ENCODE assay signal across 8 cellular contexts in genomic region chr22:45096256-45096907, GRCh38.
DNase-seq lines count a peak whose midpoint lies in the region; FAIRE-seq and TF ChIP-seq lines count a peak whose summit lies in the region.

No MANE protein-coding gene starts in this region.

- no peaks in the 10 kb centered on the region for H3K79me2 ChIP-seq in hepatocyte

- H3K36me3 ChIP-seq in hepatocyte (replicated peaks; ENCODE audit: insufficient read depth, low read depth) (no peaks in the 10 kb centered on the region), small intestine (ENCODE audit: control insufficient read depth in 2 of 2, insufficient read depth in 2 of 2, low read length in 2 of 2) (no peaks in the 10 kb centered on the region)

- peaks cover 3% of the 10 kb centered on the region for H3K4me1 ChIP-seq in hepatocyte (ENCODE audit: insufficient read depth)
- H3K4me1 ChIP-seq in small intestine (ENCODE audit: control insufficient read depth in 2 of 2, insufficient read depth in 1 of 2, low read depth in 1 of 2, low read length in 1 of 2) = no peaks in the 10 kb centered on the region

- H3K27me3 ChIP-seq in hepatocyte (no peaks in the 10 kb centered on the region), small intestine (ENCODE audit: control insufficient read depth in 2 of 2, insufficient read depth in 2 of 2, low read length in 2 of 2) (peaks cover 0 to 10% of the 10 kb centered on the region in 2 donors)

- H3K27ac ChIP-seq in hepatocyte (no peak overlapping the region), small intestine (ENCODE audit: low read depth in 1 of 2, low read length in 1 of 2) (no peak overlapping the region)

- no peak overlapping the region for H3K4me3 ChIP-seq in LNCaP clone FGC (ENCODE audit: low read depth, low read length)
- no peak overlapping the region for H3K4me3 ChIP-seq in hepatocyte
- no peak overlapping the region for H3K4me3 ChIP-seq in small intestine (ENCODE audit: low read depth in 1 of 2, low read length in 2 of 2)

- WGBS in hepatocyte (ENCODE audit: low lambda C conversion rate, missing lambda C conversion rate) = 26% methylated on average over 7 of the region's 7 CpGs
- 22 to 26% (median 24%) methylated on average over 7 of the region's 7 CpGs for WGBS in small intestine, 3 donors

- no peaks in the 10 kb centered on the region for H3K9me2 ChIP-seq in hepatocyte (replicated peaks; ENCODE audit: insufficient read depth)

- no peak for FAIRE-seq in small intestine (lab: Jason Lieb, UNC)

- peak; percentile 80 for TF ChIP-seq CTCF in LNCaP clone FGC (IDR thresholded peaks at IDR 0.05; ENCODE audit: control insufficient read depth, extremely low read depth, insufficient read depth)
- peak; percentile 84 for TF ChIP-seq CTCF in hepatocyte (IDR thresholded peaks at IDR 0.05; ENCODE audit: poor library complexity)

- no peaks in the 10 kb centered on the region for H4K20me1 ChIP-seq in hepatocyte (ENCODE audit: insufficient read depth, poor library complexity, severe bottlenecking)

- no peak overlapping the region for H2AFZ ChIP-seq in hepatocyte

- DNase-seq in ELR (ENCODE audit: low read depth) (peak; percentile 69), LNCaP clone FGC (ENCODE audit: low read depth) (peak; percentile 32), SK-N-DZ (ENCODE audit: low spot score) (peak; percentile 69), amygdala (lab: John Stamatoyannopoulos, UW) (peak in 46 of 56 donors; percentile 6 to 76 (median 23)), hepatocyte (ENCODE audit: low spot score) (peak; percentile 81), small intestine (peak; percentile 64), NCI-H187 treated with DMSO at 0.1 percent for 48 hours (lab: John Stamatoyannopoulos, UW) (no peak)
- no peak for DNase-seq in NK-92 treated with Interleukin-12 subunit alpha and Interleukin-12 subunit beta, amount 100 ng/mL, for 24 hours (lab: John Stamatoyannopoulos, UW)

- H3K9me3 ChIP-seq in hepatocyte (ENCODE audit: low read depth) (no peaks in the 10 kb centered on the region), small intestine (ENCODE audit: control insufficient read depth, low read depth) (no peaks in the 10 kb centered on the region)

- H3K4me2 ChIP-seq in hepatocyte = no peak overlapping the region

Comparison
In these comparisons a context has a peak if more than half of its experiments do, and no peak if none do; other contexts are left out.
1. DNase-seq: peak in ELR (single experiment), LNCaP clone FGC (single experiment), SK-N-DZ (single experiment), amygdala (46 of 56), hepatocyte (single experiment) and small intestine (single experiment); none in NCI-H187 treated with DMSO at 0.1 percent for 48 hours (single experiment) and NK-92 treated with Interleukin-12 subunit alpha and Interleukin-12 subunit beta, amount 100 ng/mL, for 24 hours (single experiment).